ENCODE assay signal across 7 cellular contexts in genomic region chrX:53481816-53482485, GRCh38. TPM values are rescaled to one million over a fixed set of nuclear protein-coding genes. Genes with fewer than 3 reads are reported as not detected.
A peak's percentile ranks its signal among the peaks of the same experiment; 100 is the strongest.
DNase-seq lines count a peak whose midpoint lies in the region; ATAC-seq, FAIRE-seq and TF ChIP-seq lines count a peak whose summit lies in the region.

No MANE protein-coding gene starts in this region.

- RAD21 ChIA-PET in GM12878 (lab: Charles Lee; ENCODE audit: unreplicated experiment): interaction anchor here (0.7 to 2.8 kb wide), 6 partner anchors 19 to 347 kb away, joined by 3 to 24 read pairs (median 3); no protein-coding TSS in a partner anchor

- TF ChIP-seq POLR2A in GM12878 (IDR thresholded peaks at IDR 0.05; ENCODE audit: low read depth, low read length): no peak

- H2AFZ ChIP-seq in GM12878 (ENCODE audit: control insufficient read depth, low read depth, low read length): no peak overlapping the region

- H3K4me2 ChIP-seq in GM12878 (ENCODE audit: control insufficient read depth, insufficient read depth): no peak overlapping the region

- H4K20me1 ChIP-seq in GM12878 (ENCODE audit: control insufficient read depth, insufficient read depth): no peaks in the 10 kb centered on the region

- peak; percentile 59 for TF ChIP-seq RAD21 in GM12878 (IDR thresholded peaks at IDR 0.05; ENCODE audit: insufficient read depth, low read depth, low read length)

- POLR2A ChIA-PET in GM12878 (lab: Charles Lee): no interaction called here

- TF ChIP-seq CTCF in GM12872 (IDR thresholded peaks at IDR 0.05; ENCODE audit: insufficient read depth, low read depth, low read length): peak; percentile 70
- peak; percentile 66 to 82 (median 78) for TF ChIP-seq CTCF in GM12878 (IDR thresholded peaks at IDR 0.05 in 2 of 3, conservative IDR thresholded peaks at IDR 0.05 in 1 of 3; ENCODE audit: control insufficient read depth in 2 of 3, extremely low read depth in 1 of 3, insufficient read depth in 1 of 3, low read depth in 3 of 3, low read length in 3 of 3)

- in situ Hi-C loops in GM12878 (cut with MboI): no loop called here

- H3K27ac ChIP-seq in GM12878 (ENCODE audit: control insufficient read depth, insufficient read depth): no peak overlapping the region

- 13% methylated on average over 3 of the region's 3 CpGs for WGBS in GM12878 (ENCODE audit: insufficient coverage, insufficient replicate concordance, low lambda C conversion rate, missing lambda C conversion rate)

- no TSS peak for BruUV-seq in GM12878 (replicated peaks; lab: Mats Ljungman, UMichigan)

- H3K27me3 ChIP-seq in GM12878 (replicated peaks in 1 of 2; ENCODE audit: control insufficient read depth in 2 of 2, insufficient read depth in 2 of 2, low read length in 1 of 2): no peaks in the 10 kb centered on the region

- ATAC-seq in GM12878: peak; percentile 89
- no peak for ATAC-seq in GM18861 (IDR thresholded peaks at IDR 0.05; ENCODE audit: unreplicated experiment)

- FAIRE-seq in GM12878 (lab: Jason Lieb, UNC): peak; percentile 90

- intact Hi-C loops in GM12878 (cut with micrococcal nuclease; ENCODE audit: unreplicated experiment): loop anchor here (1.0 kb wide), 1 partner anchor 165 kb away; no protein-coding TSS in a partner anchor

- no peaks in the 10 kb centered on the region for H3K79me2 ChIP-seq in GM12878 (ENCODE audit: control insufficient read depth, insufficient read depth, low read length)

- CTCF ChIA-PET in GM12878 (lab: Yijun Ruan, JAX): interaction anchor here (0.8 to 5.9 kb wide), 28 partner anchors 10 to 205 kb away, joined by 3 to 58 read pairs (median 5); partner anchors contain the start of genes RIBC1 and SMC1A

- no peaks in the 10 kb centered on the region for H3K9me3 ChIP-seq in GM12878 (replicated peaks; ENCODE audit: control insufficient read depth, insufficient read depth, low read length)

- no peak overlapping the region for H3K4me3 ChIP-seq in GM12878

- no peak overlapping the region for H3K9ac ChIP-seq in GM12878 (ENCODE audit: control insufficient read depth, insufficient read depth, low read length)

- no peak for TF ChIP-seq EP300 in GM12878 (IDR thresholded peaks at IDR 0.05; ENCODE audit: borderline replicate concordance in 1 of 2, control insufficient read depth in 1 of 2, low read depth in 2 of 2, low read length in 2 of 2)

- H3K36me3 ChIP-seq in GM12878 (ENCODE audit: control insufficient read depth in 2 of 2, insufficient read depth in 2 of 2, low read length in 1 of 2): no peaks in the 10 kb centered on the region

- SMC1A ChIA-PET in GM12878 (lab: Charles Lee; ENCODE audit: uncharacterized antibody, unreplicated experiment): interaction anchor here (0.6 to 3.5 kb wide), 13 partner anchors 20 to 1600 kb away, joined by 3 to 17 read pairs (median 3); no protein-coding TSS in a partner anchor

- H3K4me1 ChIP-seq in GM12878 (ENCODE audit: control insufficient read depth, insufficient read depth, low read length): no peaks in the 10 kb centered on the region

- DNase-seq in NCI-H1436 (lab: John Stamatoyannopoulos, UW) (peak; percentile 72), T-helper 2 cell (peak in 4 of 5 experiments; percentile 0 to 49 (median 12)), GM12878 (ENCODE audit: low read depth, low spot score) (no peak), iris pigment epithelial cell (ENCODE audit: low read depth) (peak; percentile 74)
- DNase-seq in stimulated activated CD4-positive, alpha-beta T cell treated with anti-CD3 and anti-CD28 coated beads, Interleukin-2, amount 100 ng/mL, for 48 hours: peak; percentile 37 to 46

TF ChIP-seq in GM12878, 131 proteins besides CTCF, POLR2A, EP300 and RAD21:
- TF ChIP-seq HDAC6 (IDR thresholded peaks at IDR 0.05; ENCODE audit: unreplicated experiment) (no peak), SMC3 (IDR thresholded peaks at IDR 0.05; ENCODE audit: borderline replicate concordance, low read length) (peak; percentile 53)

RNA-seq across cellular contexts. Expression of gene HSD17B10, which starts 47.8 kb away (rescaled TPM):
- 7.5 and 8.4 TPM in 2 replicates for total RNA-seq in GM12878 (2013; cell fraction: nucleolus; rRNA removed)
- total RNA-seq in GM12878 (2014; rRNA removed) (192 and 195 TPM in 2 replicates), GM12878 (2014; rRNA removed; fragmentation: Illumina TruSeq; extraction: Trizol) (133 and 144 TPM in 2 replicates), GM12878 (2021) (165 and 179 TPM in 2 replicates)
- polyA plus RNA-seq in GM12878 (2011; ENCODE audit: low read depth): 81.8 TPM
- polyA plus RNA-seq in GM12878 (2011; rRNA removed) (136 and 243 TPM in 2 replicates), GM12878 (2014; fragmentation: Illumina TruSeq; extraction: Trizol) (134 and 174 TPM in 2 replicates), GM12878 (2014; fragmentation: Nextera tagmentation; extraction: Ambion mirVana) (100 to 1,000 TPM in 1 of 2 experiments, 10 to 100 TPM in 1; 43.7 to 114 TPM), GM12878 (2014; rRNA removed) (200 and 205 TPM in 2 replicates), GM12878 (2016; fragmentation: Nextera tagmentation; extraction: Ambion mirVana) (100 to 1,000 TPM; 281 to 313 TPM)
- 366 and 386 TPM in 2 replicates for polyA plus RNA-seq in GM12878 (2011; cell fraction: cytosol; rRNA removed)
- 151 and 174 TPM in 2 replicates for polyA plus RNA-seq in GM12878 (2011; cell fraction: nucleus; rRNA removed)
- 87.0 and 106 TPM in 2 replicates for polyA plus RNA-seq in GM12878 (2012)
- polyA minus RNA-seq in GM12878 (2011; rRNA and poly(A)+ RNA removed): 203 and 257 TPM in 2 replicates
- polyA minus RNA-seq in GM12878 (2011; cell fraction: cytosol; rRNA and poly(A)+ RNA removed): 44.2 and 60.0 TPM in 2 replicates
- polyA minus RNA-seq in GM12878 (2011; cell fraction: nucleus; rRNA and poly(A)+ RNA removed): 14.9 and 26.0 TPM in 2 replicates

RNA-seq across cellular contexts. Expression of gene RIBC1, which starts 59.3 kb away (rescaled TPM):
- 0.81 and 1.5 TPM in 2 replicates for total RNA-seq in GM12878 (2013; cell fraction: nucleolus; rRNA removed)
- total RNA-seq in GM12878 (2014; rRNA removed) (0.33 and 0.56 TPM in 2 replicates), GM12878 (2014; rRNA removed; fragmentation: Illumina TruSeq; extraction: Trizol) (0.32 and 0.40 TPM in 2 replicates), GM12878 (2021) (0.43 and 0.49 TPM in 2 replicates)
- 0.52 TPM for polyA plus RNA-seq in GM12878 (2011; ENCODE audit: low read depth)
- polyA plus RNA-seq in GM12878 (2011; rRNA removed) (0.30 and 0.50 TPM in 2 replicates), GM12878 (2014; fragmentation: Illumina TruSeq; extraction: Trizol) (0.21 and 0.73 TPM in 2 replicates), GM12878 (2014; fragmentation: Nextera tagmentation; extraction: Ambion mirVana) (under 1 TPM; 0.22 to 0.61 TPM), GM12878 (2014; rRNA removed) (0.36 and 0.94 TPM in 2 replicates), GM12878 (2016; fragmentation: Nextera tagmentation; extraction: Ambion mirVana) (1 to 10 TPM in 1 of 2 experiments, under 1 TPM in 1; 0.51 to 1.0 TPM)
- 0.46 and 0.47 TPM in 2 replicates for polyA plus RNA-seq in GM12878 (2011; cell fraction: cytosol; rRNA removed)
- 1.0 and 1.2 TPM in 2 replicates for polyA plus RNA-seq in GM12878 (2011; cell fraction: nucleus; rRNA removed)
- polyA plus RNA-seq in GM12878 (2012): 0.65 and 0.79 TPM in 2 replicates
- 0.26 and 0.37 TPM in 2 replicates for polyA minus RNA-seq in GM12878 (2011; rRNA and poly(A)+ RNA removed)
- not detected in 2 replicates for polyA minus RNA-seq in GM12878 (2011; cell fraction: cytosol; rRNA and poly(A)+ RNA removed)
- polyA minus RNA-seq in GM12878 (2011; cell fraction: nucleus; rRNA and poly(A)+ RNA removed): 0.19 and 0.24 TPM in 2 replicates

RNA-seq across cellular contexts. Expression of gene SMC1A, which starts 59.5 kb away (rescaled TPM):
- total RNA-seq in GM12878 (2013; cell fraction: nucleolus; rRNA removed): 66.8 and 75.7 TPM in 2 replicates
- total RNA-seq in GM12878 (2014; rRNA removed) (50.2 and 59.1 TPM in 2 replicates), GM12878 (2014; rRNA removed; fragmentation: Illumina TruSeq; extraction: Trizol) (63.1 and 69.4 TPM in 2 replicates), GM12878 (2021) (127 and 141 TPM in 2 replicates)
- polyA plus RNA-seq in GM12878 (2011; ENCODE audit: low read depth): 48.8 TPM
- polyA plus RNA-seq in GM12878 (2011; rRNA removed) (63.0 and 81.2 TPM in 2 replicates), GM12878 (2014; fragmentation: Illumina TruSeq; extraction: Trizol) (128 and 134 TPM in 2 replicates), GM12878 (2014; fragmentation: Nextera tagmentation; extraction: Ambion mirVana) (10 to 100 TPM; 25.6 to 29.6 TPM), GM12878 (2014; rRNA removed) (74.8 and 82.0 TPM in 2 replicates), GM12878 (2016; fragmentation: Nextera tagmentation; extraction: Ambion mirVana) (100 to 1,000 TPM; 157 to 158 TPM)
- polyA plus RNA-seq in GM12878 (2011; cell fraction: cytosol; rRNA removed): 77.9 and 89.0 TPM in 2 replicates
- 81.0 and 119 TPM in 2 replicates for polyA plus RNA-seq in GM12878 (2011; cell fraction: nucleus; rRNA removed)
- 43.8 and 48.0 TPM in 2 replicates for polyA plus RNA-seq in GM12878 (2012)
- 111 and 138 TPM in 2 replicates for polyA minus RNA-seq in GM12878 (2011; rRNA and poly(A)+ RNA removed)
- 65.5 and 88.6 TPM in 2 replicates for polyA minus RNA-seq in GM12878 (2011; cell fraction: cytosol; rRNA and poly(A)+ RNA removed)
- 34.7 and 73.5 TPM in 2 replicates for polyA minus RNA-seq in GM12878 (2011; cell fraction: nucleus; rRNA and poly(A)+ RNA removed)
